Comparison of ENCODE assay signal across 33 cellular contexts in the genomic region with DNA sequence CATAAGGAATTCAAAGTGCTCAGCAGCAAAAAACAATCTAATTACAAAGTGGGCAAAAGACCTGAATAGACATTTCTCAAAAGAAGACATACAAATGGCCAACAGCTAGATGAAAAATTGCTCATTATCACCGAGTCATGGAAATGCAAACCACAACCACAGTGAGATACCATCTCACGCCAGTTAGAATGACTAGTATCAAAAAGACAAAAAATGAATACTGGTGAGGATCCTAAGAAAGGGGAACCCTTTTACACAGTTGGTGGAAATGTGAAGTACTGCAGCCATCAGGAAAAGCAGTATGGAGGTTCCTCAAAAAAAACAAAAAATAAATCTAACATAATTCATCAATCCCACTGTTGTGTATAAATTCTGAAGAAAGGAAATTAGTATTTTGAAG.
"Had no signal": no experiment of that assay in that cellular context is flagged by ENCODE, and none has a peak within 500 bp of the region (broad histone marks: within the 10 kb centered on the region; RNA-seq: fewer than 3 reads in every experiment).

No MANE protein-coding gene starts in this region.

- H3K4me1 ChIP-seq: adrenal gland, parathyroid adenoma, right atrium auricular region, suprapubic skin, tibial nerve had no signal

- H3K79me2 ChIP-seq: parathyroid adenoma had no signal

- H3K27me3 Mint-ChIP-seq: activated B cell treated with CpG ODN at 0.5 μM for 24 hours; activated CD4-positive, alpha-beta T cell treated with anti-CD3 and anti-CD28 coated beads for 36 hours; activated naive CD8-positive, alpha-beta T cell treated with anti-CD3 and anti-CD28 coated beads for 36 hours; naive B cell; stimulated activated memory B cell treated with anti-CD40 and anti-IgM and Interleukin-4, amounts not matched to agents 10 μg/mL and 1 μg/mL and 100 μg/mL, for 72 hours; T-helper 17 cell had no signal

- H3K27me3 ChIP-seq: adrenal gland, ascending aorta, brain microvascular endothelial cell, dorsolateral prefrontal cortex, gastroesophageal sphincter, right atrium auricular region, suprapubic skin, tibial nerve had no signal

- FAIRE-seq: kidney had no signal

- H3K27ac ChIP-seq: adrenal gland, ascending aorta, brain microvascular endothelial cell, coronary artery, dorsolateral prefrontal cortex, gastroesophageal sphincter, parathyroid adenoma, right atrium auricular region, suprapubic skin, tibial nerve had no signal

- DNase-seq: activated B cell treated with CpG ODN at 0.5 μM for 24 hours; activated CD4-positive, alpha-beta T cell treated with anti-CD3 and anti-CD28 coated beads for 36 hours; activated CD8-positive, alpha-beta memory T cell treated with anti-CD3 and anti-CD28 coated beads, Interleukin-2, amount 50 U/mL, for 4 hours; activated effector memory CD4-positive, alpha-beta T cell treated with anti-CD3 and anti-CD28 coated beads, Interleukin-2, amount 50 U/mL, for 16 hours; activated naive CD4-positive, alpha-beta T cell treated with anti-CD3 and anti-CD28 coated beads for 36 hours; activated naive CD8-positive, alpha-beta T cell treated with anti-CD3 and anti-CD28 coated beads for 36 hours; activated T-cell treated with anti-CD3 and anti-CD28 coated beads, Interleukin-2, amount 50 U/mL, for 1 hour; adrenal gland; brain microvascular endothelial cell; dorsolateral prefrontal cortex; effector memory CD4-positive, alpha-beta T cell; hippocampal formation; kidney; left colon; naive B cell; nucleus accumbens; stimulated activated CD4-positive, alpha-beta T cell treated with anti-CD3 and anti-CD28 coated beads, Interleukin-1b, Interleukin-23, amount 100 ng/mL, for 48 hours; stimulated activated CD4-positive, alpha-beta T cell treated with anti-CD3 and anti-CD28 coated beads, Interleukin-4, amount 100 ng/mL, for 4 hours; stimulated activated CD8-positive, alpha-beta memory T cell treated with anti-CD3 and anti-CD28 coated beads, Interleukin-4, amount 100 ng/mL, for 48 hours; T-helper 17 cell; T1000 had no signal

- ATAC-seq: activated CD4-positive, alpha-beta T cell treated with anti-CD3 and anti-CD28 coated beads for 36 hours; gastroesophageal sphincter; left colon; stimulated activated memory B cell treated with anti-CD40 and anti-IgM and Interleukin-4, amounts not matched to agents 10 μg/mL and 1 μg/mL and 100 μg/mL, for 72 hours; T-helper 17 cell had no signal

- H3K4me3 ChIP-seq: adrenal gland, ascending aorta, coronary artery, dorsolateral prefrontal cortex, gastroesophageal sphincter, right atrium auricular region, smooth muscle cell, suprapubic skin, tibial nerve had no signal

- H3K27ac Mint-ChIP-seq: activated B cell treated with CpG ODN at 0.5 μM for 24 hours; activated CD4-positive, alpha-beta T cell treated with anti-CD3 and anti-CD28 coated beads for 36 hours; activated naive CD4-positive, alpha-beta T cell treated with anti-CD3 and anti-CD28 coated beads for 36 hours; activated naive CD8-positive, alpha-beta T cell treated with anti-CD3 and anti-CD28 coated beads for 36 hours; activated T-helper 1 cell treated with anti-CD3 and anti-CD28 coated beads, Interleukin-12 subunit alpha, Interleukin-12 subunit beta, Interleukin-2, Interleukin-4 antibody, amounts not matched to agents 30 ng/mL and 10 ng/mL and 1 ng/mL, durations not matched to agents 14 hours and 24 hours and 36 hours; mesothelial cell of epicardium; naive B cell; stimulated activated memory B cell treated with anti-CD40 and anti-IgM and Interleukin-4, amounts not matched to agents 10 μg/mL and 1 μg/mL and 100 μg/mL, for 72 hours; T-helper 17 cell had no signal

- H3K4me1 Mint-ChIP-seq: activated B cell treated with CpG ODN at 0.5 μM for 24 hours; activated CD4-positive, alpha-beta T cell treated with anti-CD3 and anti-CD28 coated beads for 36 hours; activated naive CD8-positive, alpha-beta T cell treated with anti-CD3 and anti-CD28 coated beads for 36 hours; naive B cell; stimulated activated memory B cell treated with anti-CD40 and anti-IgM and Interleukin-4, amounts not matched to agents 10 μg/mL and 1 μg/mL and 100 μg/mL, for 72 hours; T-helper 17 cell had no signal

- H3K36me3 Mint-ChIP-seq: naive B cell; stimulated activated memory B cell treated with anti-CD40 and anti-IgM and Interleukin-4, amounts not matched to agents 10 μg/mL and 1 μg/mL and 100 μg/mL, for 72 hours had no signal

- H3K4me3 Mint-ChIP-seq: activated B cell treated with CpG ODN at 0.5 μM for 24 hours; activated CD4-positive, alpha-beta T cell treated with anti-CD3 and anti-CD28 coated beads for 36 hours; activated naive CD4-positive, alpha-beta T cell treated with anti-CD3 and anti-CD28 coated beads for 36 hours; activated naive CD8-positive, alpha-beta T cell treated with anti-CD3 and anti-CD28 coated beads for 36 hours; activated T-helper 1 cell treated with anti-CD3 and anti-CD28 coated beads, Interleukin-12 subunit alpha, Interleukin-12 subunit beta, Interleukin-2, Interleukin-4 antibody, amounts not matched to agents 30 ng/mL and 10 ng/mL and 1 ng/mL, durations not matched to agents 14 hours and 24 hours and 36 hours; mesothelial cell of epicardium; naive B cell; neural crest cell; stimulated activated memory B cell treated with anti-CD40 and anti-IgM and Interleukin-4, amounts not matched to agents 10 μg/mL and 1 μg/mL and 100 μg/mL, for 72 hours; T-helper 17 cell had no signal

- H3K9me3 ChIP-seq: adrenal gland, ascending aorta, gastroesophageal sphincter, right atrium auricular region, suprapubic skin, tibial nerve had no signal

- H2AFZ ChIP-seq: parathyroid adenoma had no signal

- H3K4me2 ChIP-seq: smooth muscle cell had no signal

- H3K9me3 Mint-ChIP-seq: activated T-helper 1 cell treated with anti-CD3 and anti-CD28 coated beads, Interleukin-12 subunit alpha, Interleukin-12 subunit beta, Interleukin-2, Interleukin-4 antibody, amounts not matched to agents 30 ng/mL and 10 ng/mL and 1 ng/mL, durations not matched to agents 14 hours and 24 hours and 36 hours had no signal

- H3K36me3 ChIP-seq: adrenal gland, ascending aorta, brain microvascular endothelial cell, gastroesophageal sphincter, right atrium auricular region, suprapubic skin, tibial nerve had no signal

- H3K9ac ChIP-seq: parathyroid adenoma had no signal
